In the genomic region with DNA sequence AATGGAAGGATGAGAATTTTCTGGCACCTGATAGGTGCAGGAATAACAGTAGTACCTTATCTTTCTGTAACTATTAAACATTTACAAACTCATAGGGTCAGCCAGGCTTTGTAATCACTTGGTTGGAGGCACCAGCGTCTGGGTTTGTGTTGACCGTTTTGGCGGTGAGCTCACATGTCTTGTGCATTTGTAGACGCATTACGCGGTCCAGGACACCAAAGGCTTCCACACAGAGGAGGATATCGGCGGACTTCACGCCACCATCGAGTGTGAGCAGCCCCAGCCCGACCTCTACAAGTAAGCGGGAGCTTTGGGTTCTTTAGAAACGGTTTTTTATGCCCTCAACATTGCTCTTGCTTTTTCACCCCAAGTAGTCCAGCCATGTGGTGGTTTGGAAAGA, we compare ENCODE assay signal across 10 cellular contexts.
"Had no signal": no experiment of that assay in that cellular context is flagged by ENCODE, and none has a peak within 500 bp of the region (broad histone marks: within the 10 kb centered on the region; RNA-seq: fewer than 3 reads in every experiment).

No MANE protein-coding gene starts in this region.

- H3K4me3 Mint-ChIP-seq: naive thymus-derived CD4-positive, alpha-beta T cell; nephron progenitor cell had no signal

- H3K27me3 Mint-ChIP-seq: naive thymus-derived CD4-positive, alpha-beta T cell had no signal

- H3K4me1 Mint-ChIP-seq: nephron progenitor cell had no signal

- DNase-seq: effector CD8-positive, alpha-beta T cell; gastrocnemius medialis; left cardiac atrium; mesendoderm; naive thymus-derived CD4-positive, alpha-beta T cell; nephron progenitor cell; small intestine; stimulated activated CD4-positive, alpha-beta T cell treated with anti-CD3 and anti-CD28 coated beads, Interleukin-12 subunit alpha, Interleukin-12 subunit beta, amount 100 ng/mL, for 4 hours; stimulated activated naive CD4-positive, alpha-beta T cell; trophoblast cell had no signal

- H3K27ac Mint-ChIP-seq: naive thymus-derived CD4-positive, alpha-beta T cell; nephron progenitor cell had no signal

- H3K9me3 Mint-ChIP-seq: naive thymus-derived CD4-positive, alpha-beta T cell had no signal

- ATAC-seq: gastrocnemius medialis; naive thymus-derived CD4-positive, alpha-beta T cell had no signal
